11 cellular contexts compared by ENCODE assay signal in genomic region chr3:36679384-36680200, GRCh38.
A peak's percentile ranks its signal among the peaks of the same experiment; 100 is the strongest.
DNase-seq lines count a peak whose midpoint lies in the region; FAIRE-seq and TF ChIP-seq lines count a peak whose summit lies in the region.
"Had no signal": no experiment of that assay in that cellular context is flagged by ENCODE, and none has a peak within 500 bp of the region (broad histone marks: within the 10 kb centered on the region; RNA-seq: fewer than 3 reads in every experiment).

No MANE protein-coding gene starts in this region.

- H3K9me2 ChIP-seq in GM23248 (ENCODE audit: insufficient read depth): no peaks in the 10 kb centered on the region

- no peaks in the 10 kb centered on the region for H3K27me3 ChIP-seq in BLaER1 treated with 17β-estradiol and CSF1 and Interleukin-3, amounts not matched to agents 10 nM and 100 nM
- no peaks in the 10 kb centered on the region for H3K27me3 ChIP-seq in GM23248 (replicated peaks; ENCODE audit: insufficient read depth)

- H3K4me2 ChIP-seq in BLaER1 treated with 17β-estradiol and CSF1 and Interleukin-3, amounts not matched to agents 10 nM and 100 nM: peak overlapping the region in 7 of 11 experiments; percentile 7 to 36 (median 18); a peak in 9 of 22 replicates
- H3K4me2 ChIP-seq in GM23248 (ENCODE audit: unreplicated experiment): peak overlapping the region; percentile 80

- no peak for FAIRE-seq in GM12891 (lab: Jason Lieb, UNC)

- TF ChIP-seq CTCF in NB4 (IDR thresholded peaks at IDR 0.05; ENCODE audit: low read depth, low read length) (no peak), fibroblast of mammary gland (conservative IDR thresholded peaks at IDR 0.05; ENCODE audit: control insufficient read depth, insufficient read depth, low read depth, low read length) (no peak), GM10266 (IDR thresholded peaks at IDR 0.05; ENCODE audit: control insufficient read depth, insufficient read depth, low read depth, missing control alignments) (no peak)

- peak overlapping the region; percentile 48 for H2AFZ ChIP-seq in GM23248

- H4K20me1 ChIP-seq in BLaER1 treated with 17β-estradiol and CSF1 and Interleukin-3, amounts not matched to agents 10 nM and 100 nM: no peaks in the 10 kb centered on the region
- no peaks in the 10 kb centered on the region for H4K20me1 ChIP-seq in GM23248 (ENCODE audit: insufficient read depth)

- peaks cover 4 to 41% (median 19%) of the 10 kb centered on the region in 10 experiments; a peak in 15 of 20 replicates for H3K4me1 ChIP-seq in BLaER1 treated with 17β-estradiol and CSF1 and Interleukin-3, amounts not matched to agents 10 nM and 100 nM
- H3K4me1 ChIP-seq in GM23248 (ENCODE audit: insufficient read depth): peaks cover 33% of the 10 kb centered on the region

- DNase-seq in GM23248: peak; percentile 91
- DNase-seq in NB4 (ENCODE audit: low read depth): peak; percentile 26
- peak; percentile 91 for DNase-seq in fibroblast of mammary gland (ENCODE audit: low read depth)
- DNase-seq in AML-193 (lab: John Stamatoyannopoulos, UW): no peak
- no peak for DNase-seq in nucleus accumbens (lab: John Stamatoyannopoulos, UW)
- DNase-seq in GM12891 (ENCODE audit: insufficient read length, low spot score): no peak
- no peak for DNase-seq in GM10266 (ENCODE audit: extremely low spot score)
- DNase-seq: activated effector memory CD4-positive, alpha-beta T cell treated with Interleukin-2 at 50 U/mL for 16 hours; GDM1; SHP77 had no signal

- TF ChIP-seq POLR2A in NB4 (IDR thresholded peaks at IDR 0.05; ENCODE audit: extremely low read depth, insufficient read length) (no peak), GM12891 (IDR thresholded peaks at IDR 0.05; ENCODE audit: low read depth, low read length) (no peak)

- peak overlapping the region in 7 of 11 experiments; percentile 11 to 65 (median 56); a peak in 13 of 22 replicates for H3K27ac ChIP-seq in BLaER1 treated with 17β-estradiol and CSF1 and Interleukin-3, amounts not matched to agents 10 nM and 100 nM
- peak overlapping the region; percentile 97 for H3K27ac ChIP-seq in GM23248

- peak overlapping the region in 2 of 10 experiments; percentile 16 to 41; a peak in 2 of 20 replicates for H3K4me3 ChIP-seq in BLaER1 treated with 17β-estradiol and CSF1 and Interleukin-3, amounts not matched to agents 10 nM and 100 nM
- H3K4me3 ChIP-seq in GM23248 (peak overlapping the region; percentile 34), NB4 (ENCODE audit: low read depth, low read length) (no peak overlapping the region), fibroblast of mammary gland (ENCODE audit: control insufficient read depth, low read depth, low read length) (no peak overlapping the region)

- WGBS in GM23248 (ENCODE audit: low coverage in 1 of 2, low lambda C conversion rate in 2 of 2, missing lambda C conversion rate in 2 of 2), 2 experiments: 0 to 2% methylated on average over 1 of the region's 1 CpG

- H3F3A ChIP-seq in GM23248 (ENCODE audit: insufficient read depth): peaks cover 36% of the 10 kb centered on the region

- in situ Hi-C loops in GM23248 (cut with MboI): no loop called here

- no peaks in the 10 kb centered on the region for H3K79me2 ChIP-seq in GM23248 (ENCODE audit: insufficient read depth)

- H3K9me3 ChIP-seq in BLaER1 treated with 17β-estradiol and CSF1 and Interleukin-3, amounts not matched to agents 10 nM and 100 nM (replicated peaks in 1 of 11): peaks cover 58 to 73% (median 64%) of the 10 kb centered on the region in 11 experiments
- H3K9me3 ChIP-seq in GM23248 (ENCODE audit: low read depth): no peaks in the 10 kb centered on the region

- H3K36me3 ChIP-seq in BLaER1 treated with 17β-estradiol and CSF1 and Interleukin-3, amounts not matched to agents 10 nM and 100 nM: peaks cover 0 to 7% (median 0%) of the 10 kb centered on the region in 11 experiments; a peak in 3 of 22 replicates
- H3K36me3 ChIP-seq in GM23248 (ENCODE audit: low read depth): no peaks in the 10 kb centered on the region; the same call in 1 of the 2 replicates

- no peak overlapping the region for H3K9ac ChIP-seq in BLaER1 treated with 17β-estradiol and CSF1 and Interleukin-3, amounts not matched to agents 10 nM and 100 nM
- peak overlapping the region; percentile 73 for H3K9ac ChIP-seq in GM23248

TF ChIP-seq in GM12891, 5 proteins besides CTCF, POLR2A, EP300 and RAD21:
- TF ChIP-seq POU2F2 (IDR thresholded peaks at IDR 0.05; ENCODE audit: low read depth, low read length): no peak
- no peak for TF ChIP-seq PAX5 (IDR thresholded peaks at IDR 0.05; ENCODE audit: insufficient read depth, low read length, severe bottlenecking)
- no peak for TF ChIP-seq SPI1 (IDR thresholded peaks at IDR 0.05; ENCODE audit: low read depth, low read length)
- no peak for TF ChIP-seq TAF1 (IDR thresholded peaks at IDR 0.05; ENCODE audit: low read depth, low read length)
- no peak for TF ChIP-seq POLR2AphosphoS5 (IDR thresholded peaks at IDR 0.05; ENCODE audit: low read depth, low read length)

Comparison
In these comparisons a context has a peak if more than half of its experiments do, and no peak if none do; other contexts are left out.
1. DNase-seq: peak in GM23248 (single experiment), NB4 (single experiment) and fibroblast of mammary gland (single experiment); none in AML-193 (0 of 2), nucleus accumbens (0 of 56), GM12891 (single experiment) and GM10266 (single experiment).